In genomic region chr5:60929024-60929423, GRCh38 we compare ENCODE assay signal across 14 cellular contexts. TPM values are rescaled to one million over a fixed set of nuclear protein-coding genes. Genes with fewer than 3 reads are reported as not detected.
DNase-seq lines count a peak whose midpoint lies in the region; TF ChIP-seq lines count a peak whose summit lies in the region.
"Had no signal": no experiment of that assay in that cellular context is flagged by ENCODE, and none has a peak within 500 bp of the region (broad histone marks: within the 10 kb centered on the region; RNA-seq: fewer than 3 reads in every experiment).

No MANE protein-coding gene starts in this region.

- CTCF ChIA-PET in MCF 10A (lab: Yijun Ruan, JAX), result interaction anchor here (0.7 to 3.0 kb wide), 12 partner anchors 10 to 875 kb away, joined by 3 to 14 read pairs (median 4); no protein-coding TSS in a partner anchor

- H3K9me3 ChIP-seq in breast epithelium, result no peaks in the 10 kb centered on the region

- no peaks in the 10 kb centered on the region for H3K36me3 ChIP-seq in breast epithelium

- H3K27ac ChIP-seq in breast epithelium, result no peak overlapping the region
- H3K27ac ChIP-seq: HL-60 had no signal

- H3K27ac Mint-ChIP-seq in MCF 10A (ENCODE audit: low read depth, unreplicated experiment) (no peak overlapping the region), type B pancreatic cell (no peak overlapping the region)
- H3K27ac Mint-ChIP-seq: activated naive CD4-positive, alpha-beta T cell treated with anti-CD3 and anti-CD28 coated beads for 36 hours; B cell had no signal

- H3K4me1 Mint-ChIP-seq in MCF 10A (ENCODE audit: insufficient read depth, unreplicated experiment) (no peaks in the 10 kb centered on the region), type B pancreatic cell (ENCODE audit: unreplicated experiment) (no peaks in the 10 kb centered on the region)
- H3K4me1 Mint-ChIP-seq: B cell had no signal

- TF ChIP-seq POLR2A in breast epithelium (IDR thresholded peaks at IDR 0.05), result no peak

- H3K36me3 Mint-ChIP-seq in MCF 10A (ENCODE audit: insufficient read depth, unreplicated experiment) (peaks cover 19% of the 10 kb centered on the region), type B pancreatic cell (peaks cover 9% of the 10 kb centered on the region)

- peaks cover under 1% of the 10 kb centered on the region for H3K9me3 Mint-ChIP-seq in MCF 10A (ENCODE audit: unreplicated experiment)
- peaks cover 4% of the 10 kb centered on the region for H3K9me3 Mint-ChIP-seq in type B pancreatic cell
- H3K9me3 Mint-ChIP-seq: activated naive CD4-positive, alpha-beta T cell treated with anti-CD3 and anti-CD28 coated beads for 36 hours had no signal

- intact Hi-C loops in MCF 10A (cut with micrococcal nuclease) (loop anchor here (1.0 kb wide), 1 partner anchor 252 kb away; no protein-coding TSS in a partner anchor), breast epithelium (cut with DNase I; ENCODE audit: low total_unique reads) (no loop called here)

- no peaks in the 10 kb centered on the region for H3K27me3 ChIP-seq in breast epithelium

- no peak overlapping the region for H3K4me3 Mint-ChIP-seq in MCF 10A (ENCODE audit: unreplicated experiment)
- H3K4me3 Mint-ChIP-seq in type B pancreatic cell, result no peak overlapping the region
- H3K4me3 Mint-ChIP-seq: activated naive CD4-positive, alpha-beta T cell treated with anti-CD3 and anti-CD28 coated beads for 36 hours; B cell had no signal

- BruUV-seq in MCF 10A (replicated peaks; lab: Mats Ljungman, UMichigan), result no TSS peak

- no peak overlapping the region for H3K4me3 ChIP-seq in breast epithelium

- TF ChIP-seq CTCF in MCF 10A (IDR thresholded peaks at IDR 0.05; ENCODE audit: unreplicated experiment) (peak; percentile 48), breast epithelium (IDR thresholded peaks at IDR 0.05) (no peak), type B pancreatic cell (conservative IDR thresholded peaks at IDR 0.05) (peak; percentile 54)

- POLR2A ChIA-PET in MCF 10A (lab: Yijun Ruan, JAX), result interaction anchor here (0.6 to 0.9 kb wide), 4 partner anchors 30 to 253 kb away, joined by 3 to 4 read pairs (median 3); no protein-coding TSS in a partner anchor

- H3K27me3 Mint-ChIP-seq in MCF 10A (ENCODE audit: insufficient read depth, unreplicated experiment) (no peaks in the 10 kb centered on the region), type B pancreatic cell (no peaks in the 10 kb centered on the region)
- H3K27me3 Mint-ChIP-seq: B cell had no signal

- H3K4me1 ChIP-seq in breast epithelium, result no peaks in the 10 kb centered on the region

- DNase-seq in MCF 10A (ENCODE audit: unreplicated experiment) (no peak), breast epithelium (ENCODE audit: low spot score in 2 of 2) (no peak), RKO (ENCODE audit: low spot score) (peak; percentile 41), fibroblast of peridontal ligament (ENCODE audit: extremely low read depth) (peak; percentile 33), type B pancreatic cell (ENCODE audit: extremely low spot score, unreplicated experiment) (no peak), activated gamma-delta T cell (lab: John Stamatoyannopoulos, UW) (no peak), MV-4-11 (lab: John Stamatoyannopoulos, UW) (no peak), T-helper 9 cell (no peak)
- DNase-seq: activated naive CD4-positive, alpha-beta T cell treated with anti-CD3 and anti-CD28 coated beads for 36 hours; effector CD8-positive, alpha-beta T cell; NCI-H2081 treated with DMSO at 0.1 percent for 48 hours; SHP77 had no signal

RNA-seq across cellular contexts. Expression of gene ERCC8, which starts 15.8 kb away (rescaled TPM):
- total RNA-seq in MCF 10A (2022) (13.7 and 17.2 TPM in 2 replicates), breast epithelium (10 to 100 TPM; 14.7 to 25.4 (median 17.3) TPM), type B pancreatic cell (ENCODE audit: low replicate concordance) (8.2 and 15.4 TPM in 2 replicates)

RNA-seq across cellular contexts. Expression of gene NDUFAF2, which starts 16.0 kb away (rescaled TPM):
- total RNA-seq in MCF 10A (2022) (120 and 141 TPM in 2 replicates), breast epithelium (10 to 100 TPM; 14.9 to 22.6 (median 19.8) TPM), type B pancreatic cell (ENCODE audit: low replicate concordance) (22.1 and 27.5 TPM in 2 replicates)

Comparison
In these comparisons a context has a peak if more than half of its experiments do, and no peak if none do; other contexts are left out.
1. CTCF ChIP-seq: peak in MCF 10A (single experiment) and type B pancreatic cell (single experiment); none in breast epithelium (0 of 3).
2. DNase-seq: peak in RKO (single experiment) and fibroblast of peridontal ligament (single experiment); none in MCF 10A (single experiment), breast epithelium (0 of 2), type B pancreatic cell (single experiment), activated gamma-delta T cell (single experiment), MV-4-11 (single experiment) and T-helper 9 cell (single experiment).